ENCODE assay signal across 1 cellular context in genomic region chr19:14571695-14572490, GRCh38.
TF ChIP-seq lines count a peak whose summit lies in the region.

Gene NDUFB7 (minus strand): TSS chr19:14572066. CDS start chr19:14572000, 66 bp downstream.

TF ChIP-seq in HEK293, 187 proteins besides CTCF, POLR2A, EP300 and RAD21 (continued from another document and continues in another):
- TF ChIP-seq ZBTB6 (tag by site-specific recombination; IDR thresholded peaks at IDR 0.05) (0 out of 2 replicates have a peak, but pooled peaks have one; percentile 5), ZBTB20 (tag by site-specific recombination; IDR thresholded peaks at IDR 0.05) (no peak), SCRT1 (tag by site-specific recombination; IDR thresholded peaks at IDR 0.05; ENCODE audit: borderline replicate concordance) (0 out of 2 replicates have a peak, but pooled peaks have one; percentile 5), ZEB2 (tag by site-specific recombination; IDR thresholded peaks at IDR 0.05) (peak; percentile 88), KLF9 (tag by site-specific recombination; IDR thresholded peaks at IDR 0.05; ENCODE audit: low read depth) (peak; percentile 63), ZSCAN30 (tag by site-specific recombination; IDR thresholded peaks at IDR 0.05) (peak; percentile 87), SETDB1 (IDR thresholded peaks at IDR 0.05; ENCODE audit: insufficient read length, low read length) (no peak), ZNF596 (tag by site-specific recombination; IDR thresholded peaks at IDR 0.05) (no peak), EGR2 (tag by site-specific recombination; IDR thresholded peaks at IDR 0.05; ENCODE audit: low read depth) (no peak), RBAK (tag by site-specific recombination; IDR thresholded peaks at IDR 0.05) (no peak), ZNF174 (tag by site-specific recombination; IDR thresholded peaks at IDR 0.05) (no peak), KLF16 (tag by site-specific recombination; IDR thresholded peaks at IDR 0.05) (peak; percentile 48), ZNF2 (tag by site-specific recombination; IDR thresholded peaks at IDR 0.05) (peak; percentile 74), WT1 (tag by site-specific recombination; IDR thresholded peaks at IDR 0.05) (no peak), HOXC10 (CRISPR knock-in tag; IDR thresholded peaks at IDR 0.05) (no peak), GFI1B (tag by site-specific recombination; IDR thresholded peaks at IDR 0.05) (no peak), ZNF707 (tag by site-specific recombination; IDR thresholded peaks at IDR 0.05) (no peak), ZNF211 (tag by site-specific recombination; IDR thresholded peaks at IDR 0.05; ENCODE audit: low read depth) (no peak), ZNF510 (tag by site-specific recombination; IDR thresholded peaks at IDR 0.05; ENCODE audit: insufficient replicate concordance) (no peak), SP2 (tag by site-specific recombination; IDR thresholded peaks at IDR 0.05) (peak; percentile 90), ZNF274 (IDR thresholded peaks at IDR 0.05; ENCODE audit: low read length) (no peak), ZNF274 (tag by site-specific recombination; IDR thresholded peaks at IDR 0.05; ENCODE audit: borderline replicate concordance) (no peak), ZNF549 (tag by site-specific recombination; IDR thresholded peaks at IDR 0.05) (no peak), HOXA7 (CRISPR knock-in tag; IDR thresholded peaks at IDR 0.05; ENCODE audit: borderline replicate concordance) (no peak), ZNF658 (tag by site-specific recombination; IDR thresholded peaks at IDR 0.05) (no peak), ZNF16 (tag by site-specific recombination; IDR thresholded peaks at IDR 0.05; ENCODE audit: low read depth) (no peak), ZNF354C (tag by site-specific recombination; IDR thresholded peaks at IDR 0.05; ENCODE audit: borderline replicate concordance, low read depth) (no peak), ZNF830 (tag by site-specific recombination; IDR thresholded peaks at IDR 0.05; ENCODE audit: low read depth) (no peak), SALL2 (tag by site-specific recombination; IDR thresholded peaks at IDR 0.05; ENCODE audit: borderline replicate concordance) (no peak), ELK4 (IDR thresholded peaks at IDR 0.05; ENCODE audit: borderline replicate concordance, low read depth, low read length) (no peak), ZNF529 (tag by site-specific recombination; IDR thresholded peaks at IDR 0.05; ENCODE audit: insufficient replicate concordance) (no peak), ZSCAN16 (tag by site-specific recombination; IDR thresholded peaks at IDR 0.05) (no peak), ZNF777 (tag by site-specific recombination; IDR thresholded peaks at IDR 0.05; ENCODE audit: borderline replicate concordance) (no peak), ZNF202 (tag by site-specific recombination; IDR thresholded peaks at IDR 0.05; ENCODE audit: borderline replicate concordance) (no peak), ZNF585B (tag by site-specific recombination; IDR thresholded peaks at IDR 0.05) (no peak), ZNF660 (tag by site-specific recombination; IDR thresholded peaks at IDR 0.05) (peak; percentile 97), IKZF3 (tag by site-specific recombination; IDR thresholded peaks at IDR 0.05) (no peak), ZNF426 (tag by site-specific recombination; IDR thresholded peaks at IDR 0.05) (no peak), ZNF664 (tag by site-specific recombination; IDR thresholded peaks at IDR 0.05) (no peak), ZNF133 (tag by site-specific recombination; IDR thresholded peaks at IDR 0.05) (no peak), ZNF600 (tag by site-specific recombination; IDR thresholded peaks at IDR 0.05) (no peak; the same call in 1 of the 2 replicates), ZNF324 (tag by site-specific recombination; IDR thresholded peaks at IDR 0.05) (peak; percentile 56; the same call in 1 of the 2 replicates), ZBTB1 (tag by site-specific recombination; IDR thresholded peaks at IDR 0.05) (no peak), ZNF19 (tag by site-specific recombination; IDR thresholded peaks at IDR 0.05; ENCODE audit: low read depth) (no peak), BCL11B (tag by site-specific recombination; IDR thresholded peaks at IDR 0.05; ENCODE audit: low read depth) (peak; percentile 50; the same call in 1 of the 2 replicates), ZNF48 (tag by site-specific recombination; IDR thresholded peaks at IDR 0.05) (no peak)
- TF ChIP-seq, protein P1, sequence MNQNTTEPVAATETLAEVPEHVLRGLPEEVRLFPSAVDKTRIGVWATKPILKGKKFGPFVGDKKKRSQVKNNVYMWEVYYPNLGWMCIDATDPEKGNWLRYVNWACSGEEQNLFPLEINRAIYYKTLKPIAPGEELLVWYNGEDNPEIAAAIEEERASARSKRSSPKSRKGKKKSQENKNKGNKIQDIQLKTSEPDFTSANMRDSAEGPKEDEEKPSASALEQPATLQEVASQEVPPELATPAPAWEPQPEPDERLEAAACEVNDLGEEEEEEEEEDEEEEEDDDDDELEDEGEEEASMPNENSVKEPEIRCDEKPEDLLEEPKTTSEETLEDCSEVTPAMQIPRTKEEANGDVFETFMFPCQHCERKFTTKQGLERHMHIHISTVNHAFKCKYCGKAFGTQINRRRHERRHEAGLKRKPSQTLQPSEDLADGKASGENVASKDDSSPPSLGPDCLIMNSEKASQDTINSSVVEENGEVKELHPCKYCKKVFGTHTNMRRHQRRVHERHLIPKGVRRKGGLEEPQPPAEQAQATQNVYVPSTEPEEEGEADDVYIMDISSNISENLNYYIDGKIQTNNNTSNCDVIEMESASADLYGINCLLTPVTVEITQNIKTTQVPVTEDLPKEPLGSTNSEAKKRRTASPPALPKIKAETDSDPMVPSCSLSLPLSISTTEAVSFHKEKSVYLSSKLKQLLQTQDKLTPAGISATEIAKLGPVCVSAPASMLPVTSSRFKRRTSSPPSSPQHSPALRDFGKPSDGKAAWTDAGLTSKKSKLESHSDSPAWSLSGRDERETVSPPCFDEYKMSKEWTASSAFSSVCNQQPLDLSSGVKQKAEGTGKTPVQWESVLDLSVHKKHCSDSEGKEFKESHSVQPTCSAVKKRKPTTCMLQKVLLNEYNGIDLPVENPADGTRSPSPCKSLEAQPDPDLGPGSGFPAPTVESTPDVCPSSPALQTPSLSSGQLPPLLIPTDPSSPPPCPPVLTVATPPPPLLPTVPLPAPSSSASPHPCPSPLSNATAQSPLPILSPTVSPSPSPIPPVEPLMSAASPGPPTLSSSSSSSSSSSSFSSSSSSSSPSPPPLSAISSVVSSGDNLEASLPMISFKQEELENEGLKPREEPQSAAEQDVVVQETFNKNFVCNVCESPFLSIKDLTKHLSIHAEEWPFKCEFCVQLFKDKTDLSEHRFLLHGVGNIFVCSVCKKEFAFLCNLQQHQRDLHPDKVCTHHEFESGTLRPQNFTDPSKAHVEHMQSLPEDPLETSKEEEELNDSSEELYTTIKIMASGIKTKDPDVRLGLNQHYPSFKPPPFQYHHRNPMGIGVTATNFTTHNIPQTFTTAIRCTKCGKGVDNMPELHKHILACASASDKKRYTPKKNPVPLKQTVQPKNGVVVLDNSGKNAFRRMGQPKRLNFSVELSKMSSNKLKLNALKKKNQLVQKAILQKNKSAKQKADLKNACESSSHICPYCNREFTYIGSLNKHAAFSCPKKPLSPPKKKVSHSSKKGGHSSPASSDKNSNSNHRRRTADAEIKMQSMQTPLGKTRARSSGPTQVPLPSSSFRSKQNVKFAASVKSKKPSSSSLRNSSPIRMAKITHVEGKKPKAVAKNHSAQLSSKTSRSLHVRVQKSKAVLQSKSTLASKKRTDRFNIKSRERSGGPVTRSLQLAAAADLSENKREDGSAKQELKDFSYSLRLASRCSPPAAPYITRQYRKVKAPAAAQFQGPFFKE (tag by site-specific recombination; IDR thresholded peaks at IDR 0.05; ENCODE audit: borderline replicate concordance) = no peak
- TF ChIP-seq, protein P2, sequence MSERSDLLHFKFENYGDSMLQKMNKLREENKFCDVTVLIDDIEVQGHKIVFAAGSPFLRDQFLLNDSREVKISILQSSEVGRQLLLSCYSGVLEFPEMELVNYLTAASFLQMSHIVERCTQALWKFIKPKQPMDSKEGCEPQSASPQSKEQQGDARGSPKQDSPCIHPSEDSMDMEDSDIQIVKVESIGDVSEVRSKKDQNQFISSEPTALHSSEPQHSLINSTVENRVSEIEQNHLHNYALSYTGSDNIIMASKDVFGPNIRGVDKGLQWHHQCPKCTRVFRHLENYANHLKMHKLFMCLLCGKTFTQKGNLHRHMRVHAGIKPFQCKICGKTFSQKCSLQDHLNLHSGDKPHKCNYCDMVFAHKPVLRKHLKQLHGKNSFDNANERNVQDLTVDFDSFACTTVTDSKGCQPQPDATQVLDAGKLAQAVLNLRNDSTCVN (tag by site-specific recombination; optimal IDR thresholded peaks at IDR 0.05) = peak; percentile 31
- TF ChIP-seq, protein P3, sequence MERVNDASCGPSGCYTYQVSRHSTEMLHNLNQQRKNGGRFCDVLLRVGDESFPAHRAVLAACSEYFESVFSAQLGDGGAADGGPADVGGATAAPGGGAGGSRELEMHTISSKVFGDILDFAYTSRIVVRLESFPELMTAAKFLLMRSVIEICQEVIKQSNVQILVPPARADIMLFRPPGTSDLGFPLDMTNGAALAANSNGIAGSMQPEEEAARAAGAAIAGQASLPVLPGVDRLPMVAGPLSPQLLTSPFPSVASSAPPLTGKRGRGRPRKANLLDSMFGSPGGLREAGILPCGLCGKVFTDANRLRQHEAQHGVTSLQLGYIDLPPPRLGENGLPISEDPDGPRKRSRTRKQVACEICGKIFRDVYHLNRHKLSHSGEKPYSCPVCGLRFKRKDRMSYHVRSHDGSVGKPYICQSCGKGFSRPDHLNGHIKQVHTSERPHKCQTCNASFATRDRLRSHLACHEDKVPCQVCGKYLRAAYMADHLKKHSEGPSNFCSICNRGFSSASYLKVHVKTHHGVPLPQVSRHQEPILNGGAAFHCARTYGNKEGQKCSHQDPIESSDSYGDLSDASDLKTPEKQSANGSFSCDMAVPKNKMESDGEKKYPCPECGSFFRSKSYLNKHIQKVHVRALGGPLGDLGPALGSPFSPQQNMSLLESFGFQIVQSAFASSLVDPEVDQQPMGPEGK (tag by site-specific recombination; IDR thresholded peaks at IDR 0.05) = peak; percentile 75
- TF ChIP-seq, protein P4, sequence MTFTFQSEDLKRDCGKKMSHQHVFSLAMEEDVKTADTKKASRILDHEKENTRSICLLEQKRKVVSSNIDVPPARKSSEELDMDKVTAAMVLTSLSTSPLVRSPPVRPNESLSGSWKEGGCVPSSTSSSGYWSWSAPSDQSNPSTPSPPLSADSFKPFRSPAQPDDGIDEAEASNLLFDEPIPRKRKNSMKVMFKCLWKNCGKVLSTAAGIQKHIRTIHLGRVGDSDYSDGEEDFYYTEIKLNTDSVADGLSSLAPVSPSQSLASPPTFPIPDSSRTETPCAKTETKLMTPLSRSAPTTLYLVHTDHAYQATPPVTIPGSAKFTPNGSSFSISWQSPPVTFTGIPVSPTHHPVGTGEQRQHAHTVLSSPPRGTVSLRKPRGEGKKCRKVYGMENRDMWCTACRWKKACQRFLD (tag by site-specific recombination; IDR thresholded peaks at IDR 0.05) = no peak
- TF ChIP-seq, protein P5, sequence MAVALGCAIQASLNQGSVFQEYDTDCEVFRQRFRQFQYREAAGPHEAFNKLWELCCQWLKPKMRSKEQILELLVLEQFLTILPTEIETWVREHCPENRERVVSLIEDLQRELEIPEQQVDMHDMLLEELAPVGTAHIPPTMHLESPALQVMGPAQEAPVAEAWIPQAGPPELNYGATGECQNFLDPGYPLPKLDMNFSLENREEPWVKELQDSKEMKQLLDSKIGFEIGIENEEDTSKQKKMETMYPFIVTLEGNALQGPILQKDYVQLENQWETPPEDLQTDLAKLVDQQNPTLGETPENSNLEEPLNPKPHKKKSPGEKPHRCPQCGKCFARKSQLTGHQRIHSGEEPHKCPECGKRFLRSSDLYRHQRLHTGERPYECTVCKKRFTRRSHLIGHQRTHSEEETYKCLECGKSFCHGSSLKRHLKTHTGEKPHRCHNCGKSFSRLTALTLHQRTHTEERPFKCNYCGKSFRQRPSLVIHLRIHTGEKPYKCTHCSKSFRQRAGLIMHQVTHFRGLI (tag by site-specific recombination; IDR thresholded peaks at IDR 0.05) = 0 out of 2 replicates have a peak, but pooled peaks have one; percentile 24
- TF ChIP-seq, protein P6, sequence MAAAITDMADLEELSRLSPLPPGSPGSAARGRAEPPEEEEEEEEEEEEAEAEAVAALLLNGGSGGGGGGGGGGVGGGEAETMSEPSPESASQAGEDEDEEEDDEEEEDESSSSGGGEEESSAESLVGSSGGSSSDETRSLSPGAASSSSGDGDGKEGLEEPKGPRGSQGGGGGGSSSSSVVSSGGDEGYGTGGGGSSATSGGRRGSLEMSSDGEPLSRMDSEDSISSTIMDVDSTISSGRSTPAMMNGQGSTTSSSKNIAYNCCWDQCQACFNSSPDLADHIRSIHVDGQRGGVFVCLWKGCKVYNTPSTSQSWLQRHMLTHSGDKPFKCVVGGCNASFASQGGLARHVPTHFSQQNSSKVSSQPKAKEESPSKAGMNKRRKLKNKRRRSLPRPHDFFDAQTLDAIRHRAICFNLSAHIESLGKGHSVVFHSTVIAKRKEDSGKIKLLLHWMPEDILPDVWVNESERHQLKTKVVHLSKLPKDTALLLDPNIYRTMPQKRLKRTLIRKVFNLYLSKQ (tag by site-specific recombination; IDR thresholded peaks at IDR 0.05; ENCODE audit: borderline replicate concordance) = no peak
- TF ChIP-seq, protein P7, sequence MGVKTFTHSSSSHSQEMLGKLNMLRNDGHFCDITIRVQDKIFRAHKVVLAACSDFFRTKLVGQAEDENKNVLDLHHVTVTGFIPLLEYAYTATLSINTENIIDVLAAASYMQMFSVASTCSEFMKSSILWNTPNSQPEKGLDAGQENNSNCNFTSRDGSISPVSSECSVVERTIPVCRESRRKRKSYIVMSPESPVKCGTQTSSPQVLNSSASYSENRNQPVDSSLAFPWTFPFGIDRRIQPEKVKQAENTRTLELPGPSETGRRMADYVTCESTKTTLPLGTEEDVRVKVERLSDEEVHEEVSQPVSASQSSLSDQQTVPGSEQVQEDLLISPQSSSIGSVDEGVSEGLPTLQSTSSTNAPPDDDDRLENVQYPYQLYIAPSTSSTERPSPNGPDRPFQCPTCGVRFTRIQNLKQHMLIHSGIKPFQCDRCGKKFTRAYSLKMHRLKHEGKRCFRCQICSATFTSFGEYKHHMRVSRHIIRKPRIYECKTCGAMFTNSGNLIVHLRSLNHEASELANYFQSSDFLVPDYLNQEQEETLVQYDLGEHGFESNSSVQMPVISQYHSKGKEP (tag by site-specific recombination; IDR thresholded peaks at IDR 0.05) = peak; percentile 78
